10 cellular contexts compared by ENCODE assay signal in the genomic region with DNA sequence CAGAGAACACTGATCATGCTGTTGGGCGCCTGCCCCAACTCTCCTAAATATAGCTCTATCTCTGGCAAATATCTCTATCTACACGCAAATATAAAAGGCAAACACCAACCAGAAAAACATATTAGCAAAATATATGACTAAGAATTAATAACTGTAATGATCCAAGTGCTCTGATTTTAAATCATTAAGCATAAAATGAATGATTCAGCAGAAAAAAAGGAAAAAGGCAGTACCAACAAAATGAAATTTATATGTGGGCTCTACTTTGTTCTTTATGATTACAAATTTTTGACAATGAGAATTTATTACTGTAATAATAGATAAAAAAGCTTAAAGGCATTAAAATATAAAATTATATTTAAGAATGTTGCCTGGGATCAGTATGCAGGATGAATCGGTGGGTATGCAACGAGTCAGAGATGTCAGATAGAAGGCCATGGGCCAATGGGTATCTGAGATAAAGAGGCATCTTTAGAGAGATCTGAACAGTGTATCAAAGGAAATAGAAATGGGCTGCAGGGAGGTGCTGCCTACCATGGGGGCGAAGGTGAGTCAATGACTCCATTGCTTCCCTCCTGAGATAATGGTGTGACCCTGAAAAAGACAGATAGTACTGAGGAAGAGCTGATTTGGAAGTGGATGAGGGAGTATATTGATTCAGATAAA.
"Had no signal": no experiment of that assay in that cellular context is flagged by ENCODE, and none has a peak within 500 bp of the region (broad histone marks: within the 10 kb centered on the region; RNA-seq: fewer than 3 reads in every experiment).

No MANE protein-coding gene starts in this region.

- H3K4me3 Mint-ChIP-seq: endodermal cell, neural progenitor cell, T-helper 17 cell had no signal

- H3K36me3 ChIP-seq: neural progenitor cell, pancreas, suprapubic skin had no signal

- ATAC-seq: pancreas, SK-N-SH treated with all-trans-retinoic acid at 6 μM for 48 hours, T-helper 17 cell had no signal

- H3K27me3 Mint-ChIP-seq: T-helper 17 cell had no signal

- H3K27ac ChIP-seq: neural progenitor cell, pancreas, suprapubic skin had no signal

- H3K4me2 ChIP-seq: neural progenitor cell had no signal

- H3K9ac ChIP-seq: neural progenitor cell had no signal

- H3K27ac Mint-ChIP-seq: endodermal cell, neural progenitor cell, T-helper 17 cell had no signal

- H3K9me3 ChIP-seq: pancreas, suprapubic skin had no signal

- H3K4me1 ChIP-seq: neural progenitor cell had no signal

- H3K9me3 Mint-ChIP-seq: endodermal cell, neural progenitor cell had no signal

- H3K4me1 Mint-ChIP-seq: endodermal cell, neural progenitor cell, T-helper 17 cell had no signal

- H3K27me3 ChIP-seq: neural progenitor cell, pancreas, suprapubic skin had no signal

- DNase-seq: activated naive CD4-positive, alpha-beta T cell treated with Interleukin-2 at 50 U/mL for 16 hours; endodermal cell; erythroblast; hypothalamus; pancreas; Right ventricle myocardium superior; T-helper 17 cell had no signal

- H2AFZ ChIP-seq: neural progenitor cell had no signal

- H3K4me3 ChIP-seq: neural progenitor cell, pancreas, suprapubic skin had no signal

- H3K36me3 Mint-ChIP-seq: neural progenitor cell had no signal
